ENCODE assay signal across 8 cellular contexts in the genomic region with DNA sequence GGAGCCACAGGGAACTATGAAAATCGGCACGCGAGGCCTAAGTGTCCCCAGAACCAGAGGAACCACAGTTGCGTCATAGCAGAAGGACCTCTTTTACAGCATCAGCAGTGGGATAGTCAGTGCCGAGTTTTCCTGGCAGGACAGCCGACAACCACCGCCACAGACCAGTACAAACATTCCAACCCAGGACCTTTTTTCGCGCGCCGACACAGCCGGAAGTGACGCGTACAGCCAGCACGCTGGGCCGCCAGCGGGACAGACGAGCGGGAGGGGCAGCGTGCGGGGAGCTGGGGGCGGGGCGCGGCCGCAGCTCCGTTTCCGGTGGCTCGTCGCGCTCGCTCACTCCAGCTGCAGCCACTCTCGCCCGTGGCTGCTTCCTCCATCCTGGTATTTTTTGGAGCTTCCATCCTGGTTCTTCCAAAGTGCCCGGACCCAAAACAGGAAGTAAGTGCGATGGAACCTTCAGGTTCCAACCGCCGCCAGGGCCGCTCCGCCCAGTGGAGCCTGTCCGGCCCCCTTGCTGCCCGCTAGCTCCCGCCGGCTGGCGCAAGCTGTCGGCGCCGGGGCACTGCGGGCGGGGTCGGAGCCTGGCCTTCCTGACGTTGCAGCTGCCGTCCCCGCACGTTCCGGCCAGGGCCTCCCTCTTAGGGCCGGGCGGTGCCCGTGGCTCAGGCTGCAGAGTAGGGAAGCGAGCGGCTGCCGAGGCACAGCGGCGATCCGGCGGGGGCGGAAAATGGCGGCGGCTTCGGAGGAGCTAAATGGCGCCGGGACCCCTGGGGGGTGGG. TPM values are rescaled to one million over a fixed set of nuclear protein-coding genes. Genes with fewer than 3 reads are reported as not detected.
DNase-seq lines count a peak whose midpoint lies in the region; ATAC-seq and TF ChIP-seq lines count a peak whose summit lies in the region.

Gene DMTF1 (plus strand): TSS at position 342 of the 785 bp plus-strand sequence. CDS start 12,489 bp downstream, outside the sequence.

- under 1% methylated on average over 71 of the region's 71 CpGs for WGBS in right cardiac atrium

- TF ChIP-seq POLR2A in uterus (IDR thresholded peaks at IDR 0.05): peak; percentile 64 to 83

- ATAC-seq in GM18499 (IDR thresholded peaks at IDR 0.05; ENCODE audit: insufficient read depth, unreplicated experiment) (peak; percentile 48), HG02943 (IDR thresholded peaks at IDR 0.05; ENCODE audit: low read depth, unreplicated experiment) (peak; percentile 79), right cardiac atrium (peak; percentile 98)

- DNase-seq in NCI-H187 treated with DMSO at 0.1 percent for 48 hours (lab: John Stamatoyannopoulos, UW) (peak; percentile 73), anterior cingulate cortex (lab: John Stamatoyannopoulos, UW) (peak; percentile 69 to 99 (median 93)), right cardiac atrium (peak; percentile 96 to 98 (median 98)), pulmonary artery endothelial cell (ENCODE audit: low read depth, low spot score) (peak; percentile 68), uterus (peak; percentile 94)

- peak within 1 kb of the TSS; percentile 96 for H3K27ac ChIP-seq in right cardiac atrium (ENCODE audit: low read length)
- peak within 1 kb of the TSS; percentile 96 to 98 for H3K27ac ChIP-seq in uterus

- H3K4me1 ChIP-seq in right cardiac atrium (ENCODE audit: control insufficient read depth, insufficient read depth, low read length): no peaks in the 10 kb centered on the region
- peaks cover 0 to 14% of the 10 kb centered on the region in 2 donors for H3K4me1 ChIP-seq in uterus

- TF ChIP-seq CTCF in uterus (IDR thresholded peaks at IDR 0.05): peak in 2 of 4 experiments; percentile 6 to 40

- H3K4me3 ChIP-seq in right cardiac atrium (ENCODE audit: low read length) (peak within 1 kb of the TSS; percentile 88), uterus (peak within 1 kb of the TSS; percentile 65 to 96)

- H3K9me3 ChIP-seq in right cardiac atrium (ENCODE audit: control insufficient read depth, low read length) (no peaks in the 10 kb centered on the region), uterus (no peaks in the 10 kb centered on the region)

- H3K36me3 ChIP-seq in uterus: no peaks in the 10 kb centered on the region

- intact Hi-C loops in T-helper 2 cell treated with Interferon-gamma antibody and Interleukin-4, amounts not matched to agents 100 ng/mL and 5 ng/mL, for 36 hours (cut with micrococcal nuclease): loop anchor here (1.0 to 5.0 kb wide), 7 partner anchors 35 to 1066 kb away; partner anchors contain the start of genes CROT and TMEM243
- intact Hi-C loops in right cardiac atrium (cut with DNase I): no loop called here
- intact Hi-C loops in uterus (cut with DNase I; ENCODE audit: low total_unique reads): no loop called here

- H3K27me3 ChIP-seq in right cardiac atrium (ENCODE audit: control insufficient read depth, insufficient read depth) (no peaks in the 10 kb centered on the region), uterus (no peaks in the 10 kb centered on the region)

RNA-seq across cellular contexts. Expression of gene DMTF1, which starts in this region (rescaled TPM):
- 109 and 124 TPM in 2 replicates for total RNA-seq in T-helper 2 cell treated with Interferon-gamma antibody and Interleukin-4, amounts not matched to agents 100 ng/mL and 5 ng/mL, for 36 hours
- total RNA-seq in right cardiac atrium (10 to 100 TPM; 33.5 to 36.5 (median 36.0) TPM), pulmonary artery endothelial cell (36.3 and 57.2 TPM in 2 replicates), uterus (100 to 1,000 TPM in 3 of 4 donors, 10 to 100 TPM in 1; 36.2 to 193 (median 138) TPM)
- 23.7 TPM for polyA plus RNA-seq in right cardiac atrium

Comparison
In these comparisons a context has a peak if more than half of its experiments do, and no peak if none do; other contexts are left out.
1. Peak in every context shown above with its lines: DNase-seq, ATAC-seq, H3K4me3 ChIP-seq and H3K27ac ChIP-seq.
2. ATAC-seq: peak in every context shown above with its lines; median percentile 98 in right cardiac atrium; 79 in HG02943; 48 in GM18499.